Comparison of ENCODE assay signal across 20 cellular contexts in genomic region chr15:29143293-29143692, GRCh38.
"Had no signal": no experiment of that assay in that cellular context is flagged by ENCODE, and none has a peak within 500 bp of the region (broad histone marks: within the 10 kb centered on the region; RNA-seq: fewer than 3 reads in every experiment).

No MANE protein-coding gene starts in this region.

- H3K36me3 ChIP-seq: esophagus squamous epithelium, neural progenitor cell, sigmoid colon, suprapubic skin, tibial artery had no signal

- ATAC-seq: activated CD4-positive, alpha-beta T cell treated with anti-CD3 and anti-CD28 coated beads for 36 hours; left cardiac atrium; left ventricle myocardium superior; naive thymus-derived CD8-positive, alpha-beta T cell had no signal

- H3K4me3 ChIP-seq: esophagus squamous epithelium, neural progenitor cell, sigmoid colon, suprapubic skin, tibial artery had no signal

- H3K9me3 ChIP-seq: esophagus squamous epithelium, sigmoid colon, suprapubic skin, tibial artery had no signal

- H2AFZ ChIP-seq: neural progenitor cell had no signal

- DNase-seq: activated CD4-positive, alpha-beta T cell treated with anti-CD3 and anti-CD28 coated beads for 36 hours; activated CD4-positive, alpha-beta T cell treated with anti-CD3 and anti-CD28 coated beads, Interleukin-2, amount 50 U/mL, for 4 hours; activated CD4-positive, CD25-positive, alpha-beta regulatory T cell; activated CD8-positive, alpha-beta memory T cell treated with anti-CD3 and anti-CD28 coated beads, Interleukin-2, amount 50 U/mL, for 4 hours; activated gamma-delta T cell treated with Interleukin-2 at 50 U/mL for 16 hours; activated naive CD4-positive, alpha-beta T cell treated with anti-CD3 and anti-CD28 coated beads, Interleukin-2, amount 50 U/mL, for 16 hours; activated T-cell treated with anti-CD3 and anti-CD28 coated beads, Interleukin-2, amount 50 U/mL, for 4 hours; caudate nucleus; effector CD4-positive, alpha-beta T cell; esophagus squamous epithelium; left cardiac atrium; left ventricle myocardium superior; naive thymus-derived CD8-positive, alpha-beta T cell; sigmoid colon; stimulated activated naive CD4-positive, alpha-beta T cell; T-helper 1 cell; tibial artery had no signal

- H3K27ac ChIP-seq: epithelial cell of prostate, esophagus squamous epithelium, neural progenitor cell, sigmoid colon, suprapubic skin, tibial artery had no signal

- H3K4me2 ChIP-seq: neural progenitor cell had no signal
